Comparison of ENCODE assay signal across 2 cellular contexts in genomic region chr1:173405758-173406344, GRCh38.
A peak's percentile ranks its signal among the peaks of the same experiment; 100 is the strongest.
TF ChIP-seq lines count a peak whose summit lies in the region.

No MANE protein-coding gene starts in this region.

TF ChIP-seq in IMR-90, 13 proteins besides CTCF, POLR2A, EP300 and RAD21:
- TF ChIP-seq FOS (IDR thresholded peaks at IDR 0.05; ENCODE audit: low read depth, low read length) = peak; percentile 57
- TF ChIP-seq MAZ (IDR thresholded peaks at IDR 0.05; ENCODE audit: borderline replicate concordance, low read depth, low read length) = no peak
- TF ChIP-seq MXI1 (IDR thresholded peaks at IDR 0.05; ENCODE audit: borderline replicate concordance, low read depth, low read length) = peak; percentile 30; the same call in 1 of the 2 replicates
- TF ChIP-seq BHLHE40 (IDR thresholded peaks at IDR 0.05; ENCODE audit: low read depth, low read length) = peak; percentile 86
- peak; percentile 93 for TF ChIP-seq CEBPB (IDR thresholded peaks at IDR 0.05; ENCODE audit: low read depth, low read length)
- no peak for TF ChIP-seq ELK1 (IDR thresholded peaks at IDR 0.05; ENCODE audit: borderline replicate concordance, low read depth, low read length)
- peak; percentile 54 for TF ChIP-seq MAFK (IDR thresholded peaks at IDR 0.05; ENCODE audit: low read depth, low read length)
- TF ChIP-seq USF2 (IDR thresholded peaks at IDR 0.05; ENCODE audit: low read depth, low read length) = peak; percentile 62; the same call in 1 of the 2 replicates
TF ChIP-seq in IMR-90: peak in this region for 6.

TF ChIP-seq in K562, 482 proteins besides CTCF, POLR2A, EP300 and RAD21:
- TF ChIP-seq FOSL1 (tag; conservative IDR thresholded peaks at IDR 0.05) (peak; percentile 40; the same call in 1 of the 2 replicates), ATF3 (IDR thresholded peaks at IDR 0.05) (peak; percentile 45; the same call in 1 of the 2 replicates), ATF3 (CRISPR knock-in tag; conservative IDR thresholded peaks at IDR 0.05) (no peak), CEBPG (CRISPR knock-in tag; IDR thresholded peaks at IDR 0.05) (peak; percentile 49; the same call in 1 of the 2 replicates), CEBPG (tag; conservative IDR thresholded peaks at IDR 0.05 in 1 of 2, IDR thresholded peaks at IDR 0.05 in 1 of 2) (peak; percentile 68 to 84), CLOCK (CRISPR knock-in tag; IDR thresholded peaks at IDR 0.05; ENCODE audit: borderline replicate concordance) (no peak), CBX1 (IDR thresholded peaks at IDR 0.05; ENCODE audit: low read depth) (no peak), MEF2A (IDR thresholded peaks at IDR 0.05; ENCODE audit: control insufficient read depth, low read depth, low read length) (no peak), CEBPB (tag; IDR thresholded peaks at IDR 0.05) (peak; percentile 89), GTF3C2 (IDR thresholded peaks at IDR 0.05; ENCODE audit: borderline replicate concordance, extremely low read depth, insufficient read length) (no peak), PTBP1 (IDR thresholded peaks at IDR 0.05; ENCODE audit: low read depth, low read length) (no peak), FOXP4 (CRISPR knock-in tag; IDR thresholded peaks at IDR 0.05; ENCODE audit: borderline replicate concordance) (no peak)
